Comparison of ENCODE assay signal across 25 cellular contexts in genomic region chr19:40619333-40620160, GRCh38. TPM values are rescaled to one million over a fixed set of nuclear protein-coding genes. Genes with fewer than 3 reads are reported as not detected.
DNase-seq lines count a peak whose midpoint lies in the region; ATAC-seq and TF ChIP-seq lines count a peak whose summit lies in the region.
"Had no signal": no experiment of that assay in that cellular context is flagged by ENCODE, and none has a peak within 500 bp of the region (broad histone marks: within the 10 kb centered on the region; RNA-seq: fewer than 3 reads in every experiment).

No MANE protein-coding gene starts in this region.

- H3K4me3 ChIP-seq in osteoblast (ENCODE audit: insufficient read depth, low read length) (no peak overlapping the region), tibial artery (no peak overlapping the region), smooth muscle cell (no peak overlapping the region)
- H3K4me3 ChIP-seq: Peyer's patch, SJSA1, stomach had no signal

- H3K4me3 Mint-ChIP-seq in activated naive CD4-positive, alpha-beta T cell treated with anti-CD3 and anti-CD28 coated beads for 36 hours: no peak overlapping the region
- H3K4me3 Mint-ChIP-seq in central memory CD8-positive, alpha-beta T cell: no peak overlapping the region
- H3K4me3 Mint-ChIP-seq: activated CD4-positive, alpha-beta T cell treated with anti-CD3 and anti-CD28 coated beads, Interleukin-2, amount 10 ng/mL, durations not matched to agents 7 days and 5 days; activated naive CD4-positive, alpha-beta T cell treated with anti-CD3 and anti-CD28 coated beads, Interleukin-2, amount 10 ng/mL, durations not matched to agents 7 days and 5 days; CD14-positive monocyte; T-helper 17 cell had no signal

- H3K9ac ChIP-seq in smooth muscle cell (ENCODE audit: low read depth): no peak overlapping the region

- H3K9me3 Mint-ChIP-seq in activated naive CD4-positive, alpha-beta T cell treated with anti-CD3 and anti-CD28 coated beads for 36 hours: no peaks in the 10 kb centered on the region
- H3K9me3 Mint-ChIP-seq in central memory CD8-positive, alpha-beta T cell: no peaks in the 10 kb centered on the region
- H3K9me3 Mint-ChIP-seq: activated CD4-positive, alpha-beta T cell treated with anti-CD3 and anti-CD28 coated beads, Interleukin-2, amount 10 ng/mL, durations not matched to agents 7 days and 5 days; activated naive CD4-positive, alpha-beta T cell treated with anti-CD3 and anti-CD28 coated beads, Interleukin-2, amount 10 ng/mL, durations not matched to agents 7 days and 5 days had no signal

- H2AFZ ChIP-seq in osteoblast (ENCODE audit: low read length): no peak overlapping the region
- no peak overlapping the region for H2AFZ ChIP-seq in smooth muscle cell (ENCODE audit: low read depth)

- DNase-seq in activated naive CD4-positive, alpha-beta T cell treated with anti-CD3 and anti-CD28 coated beads for 36 hours: peak; percentile 52
- DNase-seq in activated naive CD4-positive, alpha-beta T cell (lab: John Stamatoyannopoulos, UW): no peak
- DNase-seq in NCI-H1694 treated with DMSO at 0.1 percent for 48 hours (lab: John Stamatoyannopoulos, UW) (peak; percentile 66), osteoblast (ENCODE audit: insufficient read length, low spot score, missing footprints) (peak; percentile 69), tibial artery (no peak), smooth muscle cell (lab: John Stamatoyannopoulos, UW; ENCODE audit: unreplicated experiment) (no peak)
- no peak for DNase-seq in central memory CD8-positive, alpha-beta T cell (ENCODE audit: low spot score in 2 of 2)
- DNase-seq: activated CD4-positive, alpha-beta T cell treated with anti-CD3 and anti-CD28 coated beads, Interleukin-2, amount 10 ng/mL, durations not matched to agents 7 days and 5 days; activated CD8-positive, alpha-beta memory T cell treated with anti-CD3 and anti-CD28 coated beads, Interleukin-2, amount 50 U/mL, for 48 hours; activated naive CD4-positive, alpha-beta T cell treated with anti-CD3 and anti-CD28 coated beads, Interleukin-2, amount 10 ng/mL, durations not matched to agents 7 days and 5 days; erythroblast; HCEC 1CT; Karpas-422; left colon; NCI-H187; NCI-H526 treated with DMSO at 0.1 percent for 48 hours; nucleus accumbens; Peyer's patch; stimulated activated CD4-positive, alpha-beta T cell treated with anti-CD3 and anti-CD28 coated beads, Interleukin-4, amount 100 ng/mL, for 4 hours; stomach; T-helper 17 cell; trophoblast cell had no signal

- H3F3A ChIP-seq in smooth muscle cell (ENCODE audit: low read depth): no peaks in the 10 kb centered on the region

- ATAC-seq in central memory CD8-positive, alpha-beta T cell (replicated peaks; ENCODE audit: extremely low read depth, poor library complexity, severe bottlenecking): no peak
- no peak for ATAC-seq in HG03521 (IDR thresholded peaks at IDR 0.05; ENCODE audit: unreplicated experiment)
- ATAC-seq: left colon, T-helper 17 cell had no signal

- H3K79me2 ChIP-seq in osteoblast (ENCODE audit: insufficient read depth, low read length): no peaks in the 10 kb centered on the region
- no peaks in the 10 kb centered on the region for H3K79me2 ChIP-seq in smooth muscle cell (ENCODE audit: low read depth)

- H3K27me3 ChIP-seq in osteoblast (ENCODE audit: insufficient read depth, low read length) (no peaks in the 10 kb centered on the region), tibial artery (no peaks in the 10 kb centered on the region), smooth muscle cell (ENCODE audit: low read depth) (no peaks in the 10 kb centered on the region)
- H3K27me3 ChIP-seq: Peyer's patch, SJSA1 had no signal

- intact Hi-C loops in activated naive CD4-positive, alpha-beta T cell treated with anti-CD3 and anti-CD28 coated beads for 36 hours (cut with micrococcal nuclease): loop anchor here (10.0 kb wide), 4 partner anchors 625 to 1215 kb away; partner anchors contain the start of genes TGFB1, ZFP36 and ZNF546
- intact Hi-C loops in tibial artery (cut with DNase I; ENCODE audit: low total_unique reads): no loop called here

- H4K20me1 ChIP-seq in osteoblast (ENCODE audit: insufficient read depth, low read length) (peaks cover 2% of the 10 kb centered on the region), smooth muscle cell (ENCODE audit: low read depth) (peaks cover 69% of the 10 kb centered on the region)

- no peaks in the 10 kb centered on the region for H3K4me1 ChIP-seq in osteoblast (ENCODE audit: insufficient read depth, low read length)
- H3K4me1 ChIP-seq in tibial artery: peaks cover 0 to 8% (median 2%) of the 10 kb centered on the region in 4 donors
- peaks cover 9% of the 10 kb centered on the region for H3K4me1 ChIP-seq in smooth muscle cell (ENCODE audit: low read depth)

- H3K36me3 Mint-ChIP-seq in activated naive CD4-positive, alpha-beta T cell treated with anti-CD3 and anti-CD28 coated beads for 36 hours (ENCODE audit: low read depth): peaks cover 43% of the 10 kb centered on the region
- peaks cover 29% of the 10 kb centered on the region for H3K36me3 Mint-ChIP-seq in central memory CD8-positive, alpha-beta T cell (ENCODE audit: insufficient read depth)

- H3K27ac Mint-ChIP-seq in activated naive CD4-positive, alpha-beta T cell treated with anti-CD3 and anti-CD28 coated beads for 36 hours: peak overlapping the region; percentile 76
- peak overlapping the region; percentile 26 for H3K27ac Mint-ChIP-seq in central memory CD8-positive, alpha-beta T cell (ENCODE audit: low read depth)
- H3K27ac Mint-ChIP-seq: activated CD4-positive, alpha-beta T cell treated with anti-CD3 and anti-CD28 coated beads, Interleukin-2, amount 10 ng/mL, durations not matched to agents 7 days and 5 days; activated naive CD4-positive, alpha-beta T cell treated with anti-CD3 and anti-CD28 coated beads, Interleukin-2, amount 10 ng/mL, durations not matched to agents 7 days and 5 days; CD14-positive monocyte; T-helper 17 cell had no signal

- CTCF ChIA-PET in activated naive CD4-positive, alpha-beta T cell treated with anti-CD3 and anti-CD28 coated beads for 36 hours (lab: Charles Lee): interaction anchor here (0.7 to 8.9 kb wide), 5 partner anchors 15 to 152 kb away, joined by 3 to 66 read pairs (median 3); no protein-coding TSS in a partner anchor

- no peak for TF ChIP-seq CTCF in osteoblast (IDR thresholded peaks at IDR 0.05; ENCODE audit: extremely low read depth, low read depth, low read length)
- no peak for TF ChIP-seq CTCF in tibial artery (IDR thresholded peaks at IDR 0.05)
- no peak for TF ChIP-seq CTCF in smooth muscle cell (IDR thresholded peaks at IDR 0.05; ENCODE audit: borderline replicate concordance, insufficient read depth, poor library complexity, severe bottlenecking)

- H3K9me3 ChIP-seq in osteoblast (ENCODE audit: low read depth, low read length) (no peaks in the 10 kb centered on the region), tibial artery (no peaks in the 10 kb centered on the region), smooth muscle cell (replicated peaks; ENCODE audit: low read depth) (no peaks in the 10 kb centered on the region)
- H3K9me3 ChIP-seq: Peyer's patch, SJSA1, stomach had no signal

- 84% methylated on average over 11 of the region's 11 CpGs for WGBS in smooth muscle cell (ENCODE audit: low lambda C conversion rate)

- peaks cover 43% of the 10 kb centered on the region for H3K4me1 Mint-ChIP-seq in activated naive CD4-positive, alpha-beta T cell treated with anti-CD3 and anti-CD28 coated beads for 36 hours (ENCODE audit: low read depth)
- H3K4me1 Mint-ChIP-seq in central memory CD8-positive, alpha-beta T cell: peaks cover 20% of the 10 kb centered on the region

- no peak overlapping the region for H3K4me2 ChIP-seq in osteoblast (ENCODE audit: insufficient read depth, low read length)
- no peak overlapping the region for H3K4me2 ChIP-seq in smooth muscle cell

- H3K27ac ChIP-seq in osteoblast (ENCODE audit: low read depth, low read length): no peak overlapping the region
- no peak overlapping the region for H3K27ac ChIP-seq in tibial artery
- H3K27ac ChIP-seq in smooth muscle cell (ENCODE audit: low read depth): no peak overlapping the region
- H3K27ac ChIP-seq: Peyer's patch, SJSA1, stomach had no signal

- no peaks in the 10 kb centered on the region for H3K27me3 Mint-ChIP-seq in activated naive CD4-positive, alpha-beta T cell treated with anti-CD3 and anti-CD28 coated beads for 36 hours (ENCODE audit: low read depth)
- H3K27me3 Mint-ChIP-seq in central memory CD8-positive, alpha-beta T cell: no peaks in the 10 kb centered on the region
- H3K27me3 Mint-ChIP-seq: activated CD4-positive, alpha-beta T cell treated with anti-CD3 and anti-CD28 coated beads, Interleukin-2, amount 10 ng/mL, durations not matched to agents 7 days and 5 days; activated naive CD4-positive, alpha-beta T cell treated with anti-CD3 and anti-CD28 coated beads, Interleukin-2, amount 10 ng/mL, durations not matched to agents 7 days and 5 days; T-helper 17 cell had no signal

- H3K36me3 ChIP-seq in osteoblast (ENCODE audit: insufficient read depth, low read length): peaks cover 43% of the 10 kb centered on the region
- H3K36me3 ChIP-seq in tibial artery: peaks cover 35 to 55% (median 49%) of the 10 kb centered on the region in 3 donors
- no peaks in the 10 kb centered on the region for H3K36me3 ChIP-seq in smooth muscle cell (ENCODE audit: low read depth)

RNA-seq across cellular contexts. Expression of gene LTBP4, which starts 18.4 kb away (rescaled TPM):
- 100 to 1,000 TPM; 147 to 153 TPM for total RNA-seq in activated naive CD4-positive, alpha-beta T cell treated with anti-CD3 and anti-CD28 coated beads for 36 hours
- total RNA-seq in osteoblast (13.6 and 16.6 TPM in 2 replicates), smooth muscle cell (28.5 and 38.5 TPM in 2 replicates)
- polyA plus RNA-seq in smooth muscle cell: 170 and 188 TPM in 2 replicates

RNA-seq across cellular contexts. Expression of gene SHKBP1, which starts 42.9 kb away (rescaled TPM):
- 10 to 100 TPM; 90.1 to 99.4 TPM for total RNA-seq in activated naive CD4-positive, alpha-beta T cell treated with anti-CD3 and anti-CD28 coated beads for 36 hours
- total RNA-seq in osteoblast: 16.3 and 18.9 TPM in 2 replicates
- total RNA-seq in smooth muscle cell: 38.8 and 40.9 TPM in 2 replicates
- 90.8 and 102 TPM in 2 replicates for polyA plus RNA-seq in smooth muscle cell

Comparison
In these comparisons a context has a peak if more than half of its experiments do, and no peak if none do; other contexts are left out.
1. DNase-seq: peak in activated naive CD4-positive, alpha-beta T cell treated with anti-CD3 and anti-CD28 coated beads for 36 hours (single experiment), NCI-H1694 treated with DMSO at 0.1 percent for 48 hours (single experiment) and osteoblast (single experiment); none in activated naive CD4-positive, alpha-beta T cell (0 of 4), central memory CD8-positive, alpha-beta T cell (0 of 2), tibial artery (0 of 2) and smooth muscle cell (single experiment).